In genomic region chr3:53179580-53179979, GRCh38 we compare ENCODE assay signal across 17 cellular contexts. TPM values are rescaled to one million over a fixed set of nuclear protein-coding genes. Genes with fewer than 3 reads are reported as not detected.
DNase-seq lines count a peak whose midpoint lies in the region; ATAC-seq and TF ChIP-seq lines count a peak whose summit lies in the region.
"Had no signal": no experiment of that assay in that cellular context is flagged by ENCODE, and none has a peak within 500 bp of the region (broad histone marks: within the 10 kb centered on the region; RNA-seq: fewer than 3 reads in every experiment).

No MANE protein-coding gene starts in this region.

- H3F3A ChIP-seq in OCI-LY1 (ENCODE audit: insufficient read depth, low read length): no peaks in the 10 kb centered on the region

- no peak overlapping the region for H3K4me3 ChIP-seq in OCI-LY1 (ENCODE audit: low read depth, low read length, poor library complexity, severe bottlenecking)
- H3K4me3 ChIP-seq: A549 had no signal

- H2AFZ ChIP-seq in OCI-LY1 (ENCODE audit: low read length): no peak overlapping the region

- H3K36me3 Mint-ChIP-seq in CD14-positive monocyte (peaks cover 74 to 96% of the 10 kb centered on the region in 2 donors), memory B cell (peaks cover 10% of the 10 kb centered on the region)
- peaks cover 51% of the 10 kb centered on the region for H3K36me3 Mint-ChIP-seq in stimulated activated effector memory CD8-positive, alpha-beta T cell treated with anti-CD3 and anti-CD28 coated beads, Interleukin-12 subunit alpha, Interleukin-12 subunit beta, amount 100 ng/mL, for 72 hours
- H3K36me3 Mint-ChIP-seq in activated T-cell treated with anti-CD3 and anti-CD28 coated beads, Interleukin-2, amount 50 U/mL, for 72 hours (ENCODE audit: insufficient read depth in 2 of 2): peaks cover 0 to 6% of the 10 kb centered on the region in 2 donors

- no peak overlapping the region for H3K9ac ChIP-seq in OCI-LY1 (ENCODE audit: low read length)

- no peaks in the 10 kb centered on the region for H4K20me1 ChIP-seq in OCI-LY1 (ENCODE audit: insufficient read depth, low read length)

- TF ChIP-seq CTCF in CD14-positive monocyte (IDR thresholded peaks at IDR 0.05) (no peak), OCI-LY1 (IDR thresholded peaks at IDR 0.05; ENCODE audit: low read length) (no peak)

- H3K79me2 ChIP-seq in OCI-LY1 (ENCODE audit: insufficient read depth, low read length): no peaks in the 10 kb centered on the region

- H3K27ac ChIP-seq in OCI-LY1 (ENCODE audit: low read depth, low read length, poor library complexity, severe bottlenecking): peak overlapping the region; percentile 75
- H3K27ac ChIP-seq: A549 had no signal

- intact Hi-C loops in CD14-positive monocyte (cut with micrococcal nuclease): no loop called here

- H3K27ac Mint-ChIP-seq in CD14-positive monocyte (peak overlapping the region in 4 of 7 donors; percentile 46 to 89 (median 78)), memory B cell (peak overlapping the region; percentile 69)
- peak overlapping the region; percentile 82 for H3K27ac Mint-ChIP-seq in stimulated activated effector memory CD8-positive, alpha-beta T cell treated with anti-CD3 and anti-CD28 coated beads, Interleukin-12 subunit alpha, Interleukin-12 subunit beta, amount 100 ng/mL, for 72 hours
- no peak overlapping the region for H3K27ac Mint-ChIP-seq in activated T-cell treated with anti-CD3 and anti-CD28 coated beads, Interleukin-2, amount 50 U/mL, for 72 hours

- ATAC-seq in memory B cell (ENCODE audit: low read depth) (no peak), HG03139 (IDR thresholded peaks at IDR 0.05; ENCODE audit: unreplicated experiment) (no peak)
- no peak for ATAC-seq in stimulated activated effector memory CD8-positive, alpha-beta T cell treated with anti-CD3 and anti-CD28 coated beads, Interleukin-12 subunit alpha, Interleukin-12 subunit beta, amount 100 ng/mL, for 72 hours
- no peak for ATAC-seq in activated T-cell treated with anti-CD3 and anti-CD28 coated beads, Interleukin-2, amount 50 U/mL, for 72 hours (replicated peaks in 1 of 2)
- ATAC-seq: A549, Panc1 had no signal

- peaks cover 55% of the 10 kb centered on the region for H3K4me1 Mint-ChIP-seq in CD14-positive monocyte
- H3K4me1 Mint-ChIP-seq in memory B cell: peaks cover 45% of the 10 kb centered on the region
- peaks cover 17% of the 10 kb centered on the region for H3K4me1 Mint-ChIP-seq in stimulated activated effector memory CD8-positive, alpha-beta T cell treated with anti-CD3 and anti-CD28 coated beads, Interleukin-12 subunit alpha, Interleukin-12 subunit beta, amount 100 ng/mL, for 72 hours
- H3K4me1 Mint-ChIP-seq in activated T-cell treated with anti-CD3 and anti-CD28 coated beads, Interleukin-2, amount 50 U/mL, for 72 hours (ENCODE audit: low read depth): no peaks in the 10 kb centered on the region

- DNase-seq in CD14-positive monocyte (ENCODE audit: low spot score) (no peak), memory B cell (ENCODE audit: low spot score in 2 of 2) (no peak)
- no peak for DNase-seq in stimulated activated effector memory CD8-positive, alpha-beta T cell treated with anti-CD3 and anti-CD28 coated beads, Interleukin-12 subunit alpha, Interleukin-12 subunit beta, amount 100 ng/mL, for 72 hours (ENCODE audit: low spot score in 2 of 2)
- no peak for DNase-seq in activated T-cell treated with anti-CD3 and anti-CD28 coated beads, Interleukin-2, amount 50 U/mL, for 72 hours
- DNase-seq in activated effector memory CD4-positive, alpha-beta T cell treated with Interleukin-2 at 50 U/mL for 16 hours: no peak
- DNase-seq: COR-L47, EL, KBM-7, NCI-H1048, NCI-H1436 treated with DMSO at 0.1 percent for 48 hours, NCI-H2081, NCI-H510A, NCI-H774 had no signal

- H3K4me2 ChIP-seq in OCI-LY1 (ENCODE audit: low read length): no peak overlapping the region
- H3K4me2 ChIP-seq: A549 had no signal

- H3K27me3 Mint-ChIP-seq in CD14-positive monocyte (ENCODE audit: low read depth in 3 of 3) (no peaks in the 10 kb centered on the region), memory B cell (no peaks in the 10 kb centered on the region)
- no peaks in the 10 kb centered on the region for H3K27me3 Mint-ChIP-seq in activated T-cell treated with anti-CD3 and anti-CD28 coated beads, Interleukin-2, amount 50 U/mL, for 72 hours (ENCODE audit: low read depth)

- no peaks in the 10 kb centered on the region for H3K36me3 ChIP-seq in OCI-LY1 (ENCODE audit: insufficient read depth, low read length)

- H3K4me3 Mint-ChIP-seq in CD14-positive monocyte: peak overlapping the region in 1 of 2 donors; percentile 35
- peak overlapping the region; percentile 48 for H3K4me3 Mint-ChIP-seq in memory B cell
- no peak overlapping the region for H3K4me3 Mint-ChIP-seq in stimulated activated effector memory CD8-positive, alpha-beta T cell treated with anti-CD3 and anti-CD28 coated beads, Interleukin-12 subunit alpha, Interleukin-12 subunit beta, amount 100 ng/mL, for 72 hours
- no peak overlapping the region for H3K4me3 Mint-ChIP-seq in activated T-cell treated with anti-CD3 and anti-CD28 coated beads, Interleukin-2, amount 50 U/mL, for 72 hours

- H3K4me1 ChIP-seq in OCI-LY1 (ENCODE audit: insufficient read depth, low read length, severe bottlenecking): peaks cover 24% of the 10 kb centered on the region
- H3K4me1 ChIP-seq: A549 had no signal

- no peaks in the 10 kb centered on the region for H3K9me2 ChIP-seq in OCI-LY1 (ENCODE audit: low read depth, low read length)

- H3K9me3 ChIP-seq in OCI-LY1 (ENCODE audit: low read length): no peaks in the 10 kb centered on the region
- H3K9me3 ChIP-seq: A549 had no signal

- no peaks in the 10 kb centered on the region for H3K27me3 ChIP-seq in OCI-LY1 (ENCODE audit: insufficient read depth, low read length)

- H3K9me3 Mint-ChIP-seq in CD14-positive monocyte: peaks cover 0 to 3% (median 0%) of the 10 kb centered on the region in 7 donors
- no peaks in the 10 kb centered on the region for H3K9me3 Mint-ChIP-seq in memory B cell
- H3K9me3 Mint-ChIP-seq in stimulated activated effector memory CD8-positive, alpha-beta T cell treated with anti-CD3 and anti-CD28 coated beads, Interleukin-12 subunit alpha, Interleukin-12 subunit beta, amount 100 ng/mL, for 72 hours: no peaks in the 10 kb centered on the region
- H3K9me3 Mint-ChIP-seq in activated T-cell treated with anti-CD3 and anti-CD28 coated beads, Interleukin-2, amount 50 U/mL, for 72 hours: no peaks in the 10 kb centered on the region

RNA-seq across cellular contexts. Expression of gene PRKCD, which starts 18.6 kb away (rescaled TPM):
- 100 to 1,000 TPM; 123 to 158 TPM for polyA plus RNA-seq in CD14-positive monocyte
- 10 to 100 TPM; 24.2 to 27.2 TPM for total RNA-seq in activated T-cell treated with anti-CD3 and anti-CD28 coated beads, Interleukin-2, amount 50 U/mL, for 72 hours

RNA-seq across cellular contexts. Expression of gene RFT1, which starts 49.3 kb away (rescaled TPM):
- polyA plus RNA-seq in CD14-positive monocyte: 10 to 100 TPM; 25.6 to 34.9 TPM
- total RNA-seq in activated T-cell treated with anti-CD3 and anti-CD28 coated beads, Interleukin-2, amount 50 U/mL, for 72 hours: 10 to 100 TPM; 26.6 to 29.9 TPM
